ENCODE assay signal across 11 cellular contexts in the genomic region with DNA sequence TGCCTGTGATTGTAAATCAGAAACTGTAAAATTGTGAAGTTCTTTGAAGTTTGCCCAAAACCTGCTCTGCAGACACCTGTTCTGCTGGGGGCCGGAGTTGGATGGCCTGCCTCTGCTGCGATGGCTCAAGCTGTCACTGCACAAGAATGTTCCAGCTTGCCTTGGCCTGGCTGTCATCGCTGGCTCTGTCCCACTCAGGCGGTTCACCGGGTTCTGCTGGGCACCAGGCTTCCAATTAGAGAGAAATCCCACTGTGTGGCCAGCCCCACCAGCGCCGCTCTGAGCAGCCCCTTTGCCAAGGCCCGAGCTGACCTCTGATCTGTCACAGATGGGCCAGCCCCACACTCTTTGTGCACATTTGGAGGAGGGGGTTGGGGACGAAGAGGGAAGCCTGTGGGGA.
"Had no signal": no experiment of that assay in that cellular context is flagged by ENCODE, and none has a peak within 500 bp of the region (broad histone marks: within the 10 kb centered on the region; RNA-seq: fewer than 3 reads in every experiment).

No MANE protein-coding gene starts in this region.

- DNase-seq: activated CD4-positive, alpha-beta T cell treated with anti-CD3 and anti-CD28 coated beads for 1 hour; activated CD4-positive, alpha-beta T cell treated with anti-CD3 and anti-CD28 coated beads, Interleukin-2, amount 50 U/mL, for 48 hours; activated gamma-delta T cell treated with Interleukin-2 at 50 U/mL for 16 hours; activated naive CD8-positive, alpha-beta T cell treated with anti-CD3 and anti-CD28 coated beads for 36 hours; activated T-cell treated with anti-CD3 and anti-CD28 coated beads, Interleukin-2, amount 50 U/mL, for 48 hours; aorta; colonic mucosa; effector memory CD4-positive, alpha-beta T cell; mucosa of descending colon; SJCRH30 had no signal

- ATAC-seq: mucosa of descending colon; stimulated activated effector memory CD8-positive, alpha-beta T cell treated with anti-CD3 and anti-CD28 coated beads, Interleukin-12 subunit alpha, Interleukin-12 subunit beta, amount 100 ng/mL, for 72 hours had no signal
